ENCODE assay signal across 10 cellular contexts in genomic region chr5:42912184-42912766, GRCh38.
A peak's percentile ranks its signal among the peaks of the same experiment; 100 is the strongest.
DNase-seq lines count a peak whose midpoint lies in the region; ATAC-seq lines count a peak whose summit lies in the region.
"Had no signal": no experiment of that assay in that cellular context is flagged by ENCODE, and none has a peak within 500 bp of the region (broad histone marks: within the 10 kb centered on the region; RNA-seq: fewer than 3 reads in every experiment).

No MANE protein-coding gene starts in this region.

- DNase-seq in NCI-H1417 (lab: John Stamatoyannopoulos, UW) (peak; percentile 30 to 68 (median 64)), NCI-H1417 treated with DMSO at 0.1 percent for 48 hours (lab: John Stamatoyannopoulos, UW) (no peak), LoVo (ENCODE audit: low spot score) (peak; percentile 61), T-helper 17 cell (peak in 2 of 3 donors; percentile 25 to 32), retina (no peak)
- DNase-seq in effector CD4-positive, alpha-beta T cell = peak; percentile 21
- DNase-seq in stimulated activated CD4-positive, alpha-beta T cell treated with anti-CD3 and anti-CD28 coated beads, Interleukin-12 subunit alpha, Interleukin-12 subunit beta, amount 100 ng/mL, for 48 hours (ENCODE audit: low read depth in 2 of 3, low spot score in 1 of 3) = peak in 2 of 3 donors; percentile 7 to 25

- ATAC-seq in T-helper 17 cell = peak; percentile 32
- no peak for ATAC-seq in GM21360 (IDR thresholded peaks at IDR 0.05; ENCODE audit: unreplicated experiment)

- no peak overlapping the region for H3K4me3 Mint-ChIP-seq in T-helper 17 cell
- H3K4me3 Mint-ChIP-seq: brain had no signal

- peaks cover 16% of the 10 kb centered on the region for H3K4me1 Mint-ChIP-seq in T-helper 17 cell

- H3K36me3 Mint-ChIP-seq in T-helper 17 cell (ENCODE audit: low read depth) = no peaks in the 10 kb centered on the region
- H3K36me3 Mint-ChIP-seq: brain had no signal

- H3K27ac Mint-ChIP-seq in T-helper 17 cell = no peak overlapping the region
- H3K27ac Mint-ChIP-seq: brain had no signal

- H3K27me3 Mint-ChIP-seq in T-helper 17 cell = no peaks in the 10 kb centered on the region

- H3K9me3 ChIP-seq in T-helper 17 cell (ENCODE audit: control insufficient read depth, low read length, poor library complexity, severe bottlenecking) = no peaks in the 10 kb centered on the region
- H3K9me3 ChIP-seq: BLaER1 treated with 17β-estradiol and CSF1 and Interleukin-3, amounts not matched to agents 10 nM and 100 nM had no signal

Comparison
In these comparisons a context has a peak if more than half of its experiments do, and no peak if none do; other contexts are left out.
1. DNase-seq: peak in NCI-H1417 (3 of 3), LoVo (single experiment), T-helper 17 cell (2 of 3), effector CD4-positive, alpha-beta T cell (single experiment) and stimulated activated CD4-positive, alpha-beta T cell treated with anti-CD3 and anti-CD28 coated beads, Interleukin-12 subunit alpha, Interleukin-12 subunit beta, amount 100 ng/mL, for 48 hours (2 of 3); none in NCI-H1417 treated with DMSO at 0.1 percent for 48 hours (single experiment) and retina (single experiment).